ENCODE assay signal across 9 cellular contexts in the genomic region with DNA sequence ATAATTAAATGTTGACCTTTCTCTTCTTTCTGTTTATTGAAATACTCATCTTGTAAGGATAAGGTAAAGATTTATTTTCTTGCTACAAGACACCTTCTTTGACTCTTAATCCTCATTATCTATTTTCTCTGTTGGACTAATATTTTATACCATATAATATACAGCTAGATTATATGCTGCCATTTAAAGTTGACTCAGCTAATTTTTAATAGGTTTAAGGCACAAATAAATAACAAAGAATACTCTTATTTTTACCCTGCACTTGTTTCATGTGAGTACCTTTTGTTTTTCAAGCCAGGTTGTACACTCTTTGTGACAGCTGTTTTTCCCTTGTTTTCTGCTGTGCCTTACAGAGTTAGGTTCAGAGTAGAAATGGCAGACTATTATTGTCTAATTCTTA.
"Had no signal": no experiment of that assay in that cellular context is flagged by ENCODE, and none has a peak within 500 bp of the region (broad histone marks: within the 10 kb centered on the region; RNA-seq: fewer than 3 reads in every experiment).

No MANE protein-coding gene starts in this region.

- H3K27ac ChIP-seq: GM23248, KMS-11 had no signal

- H3K4me3 ChIP-seq: GM23248 had no signal

- H3K9ac ChIP-seq: GM23248, KMS-11 had no signal

- DNase-seq: GM23248, H9, HCEC 1CT, Karpas-422, KBM-7 had no signal

- H2AFZ ChIP-seq: GM23248 had no signal

- H3K4me2 ChIP-seq: KMS-11 had no signal

- FAIRE-seq: H1, H54, HTR-8/SVneo had no signal
